In the genomic region with DNA sequence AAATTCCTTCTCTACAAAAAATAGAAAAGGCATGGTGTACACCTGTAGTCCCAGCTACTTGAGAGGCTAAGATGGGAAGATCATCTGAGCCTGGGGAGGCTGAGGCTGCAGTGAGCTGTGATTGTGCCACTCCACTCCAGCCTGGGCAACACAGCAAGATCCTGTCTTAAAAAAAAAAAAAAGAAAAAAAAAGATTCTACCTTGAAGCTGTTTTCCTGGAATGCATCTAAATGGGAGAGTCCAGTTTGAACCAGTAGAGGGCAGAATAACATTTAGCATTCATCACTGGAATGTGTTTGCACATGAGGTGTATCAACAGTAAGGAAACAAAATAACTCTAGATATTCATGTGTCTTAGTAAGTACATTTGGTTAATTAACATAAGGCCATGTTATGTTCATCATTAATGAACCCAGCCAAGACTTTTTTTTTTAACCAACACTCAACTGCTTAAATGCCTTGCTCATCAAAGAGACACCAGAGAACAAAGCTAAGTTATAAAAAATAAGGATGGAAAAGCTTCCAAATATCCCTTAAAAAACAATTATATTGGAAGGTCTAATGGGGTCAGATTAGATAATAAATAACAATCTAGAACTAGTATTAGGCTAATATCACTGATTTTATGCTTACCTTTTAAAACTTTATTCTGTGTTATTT, we compare ENCODE assay signal across 10 cellular contexts. TPM values are rescaled to one million over a fixed set of nuclear protein-coding genes. Genes with fewer than 3 reads are reported as not detected.
A peak's percentile ranks its signal among the peaks of the same experiment; 100 is the strongest.
DNase-seq lines count a peak whose midpoint lies in the region; ATAC-seq, FAIRE-seq and TF ChIP-seq lines count a peak whose summit lies in the region.
"Had no signal": no experiment of that assay in that cellular context is flagged by ENCODE, and none has a peak within 500 bp of the region (broad histone marks: within the 10 kb centered on the region; RNA-seq: fewer than 3 reads in every experiment).

No MANE protein-coding gene starts in this region.

- no peaks in the 10 kb centered on the region for H4K20me1 ChIP-seq in osteoblast (ENCODE audit: insufficient read depth, low read length)

- CTCF ChIA-PET in A549 (lab: Yijun Ruan, JAX) = interaction anchor here (0.6 to 1.3 kb wide), 11 partner anchors 9 to 330 kb away, joined by 3 to 5 read pairs (median 4); no protein-coding TSS in a partner anchor

- H3K79me2 ChIP-seq in osteoblast (ENCODE audit: insufficient read depth, low read length) = no peaks in the 10 kb centered on the region

- H3K4me1 ChIP-seq in A549 (no peaks in the 10 kb centered on the region), osteoblast (ENCODE audit: insufficient read depth, low read length) (no peaks in the 10 kb centered on the region)

- peak; percentile 56 for TF ChIP-seq CTCF in A549 (IDR thresholded peaks at IDR 0.05)
- TF ChIP-seq CTCF in epithelial cell of proximal tubule (conservative IDR thresholded peaks at IDR 0.05; ENCODE audit: low read depth, low read length) = peak; percentile 79
- TF ChIP-seq CTCF in osteoblast (IDR thresholded peaks at IDR 0.05; ENCODE audit: extremely low read depth, low read depth, low read length) = peak; percentile 69

- H3K27ac ChIP-seq in A549 (no peak overlapping the region), osteoblast (ENCODE audit: low read depth, low read length) (no peak overlapping the region)

- ATAC-seq in A549 = peak in 1 of 2 experiments; percentile 81; a peak in 3 of 6 replicates
- ATAC-seq in HG02642 (IDR thresholded peaks at IDR 0.05; ENCODE audit: poor library complexity, unreplicated experiment) = peak; percentile 56
- ATAC-seq in HG02763 (IDR thresholded peaks at IDR 0.05; ENCODE audit: unreplicated experiment) = no peak
- no peak for ATAC-seq in HG03571 (IDR thresholded peaks at IDR 0.05; ENCODE audit: unreplicated experiment)

- peak; percentile 51 for FAIRE-seq in A549 (lab: Jason Lieb, UNC)

- H3K27me3 ChIP-seq in osteoblast (ENCODE audit: insufficient read depth, low read length) = no peaks in the 10 kb centered on the region

- DNase-seq in A549 (ENCODE audit: low read depth in 1 of 2, low spot score in 1 of 2) (peak; percentile 56 to 70), EH (ENCODE audit: low read depth) (peak; percentile 70), OCI-M2 (lab: John Stamatoyannopoulos, UW; ENCODE audit: unreplicated experiment) (peak; percentile 26), epithelial cell of proximal tubule (ENCODE audit: low read depth) (peak; percentile 25), osteoblast (ENCODE audit: insufficient read length, low spot score, missing footprints) (peak; percentile 58)
- DNase-seq: left cardiac atrium had no signal

- no peak for TF ChIP-seq POLR2A in A549 (IDR thresholded peaks at IDR 0.05; ENCODE audit: low read length)

- POLR2A ChIA-PET in A549 (lab: Yijun Ruan, JAX) = interaction anchor here (0.6 kb wide), 1 partner anchor 196 kb away, joined by 3 read pairs; no protein-coding TSS in a partner anchor

- H3K9me3 ChIP-seq in A549 (peaks cover 33% of the 10 kb centered on the region), osteoblast (ENCODE audit: low read depth, low read length) (no peaks in the 10 kb centered on the region)

- no peak overlapping the region for H3K4me3 ChIP-seq in A549
- H3K4me3 ChIP-seq in epithelial cell of proximal tubule (ENCODE audit: low read depth, low read length) = no peak overlapping the region
- no peak overlapping the region for H3K4me3 ChIP-seq in osteoblast (ENCODE audit: insufficient read depth, low read length)

- H3K36me3 ChIP-seq in osteoblast (ENCODE audit: insufficient read depth, low read length) = peaks cover 53% of the 10 kb centered on the region

- no peak overlapping the region for H2AFZ ChIP-seq in osteoblast (ENCODE audit: low read length)

- H3K4me2 ChIP-seq in A549 (no peak overlapping the region), osteoblast (ENCODE audit: insufficient read depth, low read length) (no peak overlapping the region)

- TF ChIP-seq RAD21 in A549 (conservative IDR thresholded peaks at IDR 0.05 in 1 of 2, IDR thresholded peaks at IDR 0.05 in 1 of 2) = peak; percentile 59 to 86

- no peak for TF ChIP-seq EP300 in A549 (IDR thresholded peaks at IDR 0.05)

TF ChIP-seq in A549, 52 proteins besides CTCF, POLR2A, EP300 and RAD21:
- TF ChIP-seq SMC3 (IDR thresholded peaks at IDR 0.05) (peak; percentile 40; the same call in 1 of the 3 replicates), MAZ (IDR thresholded peaks at IDR 0.05; ENCODE audit: borderline replicate concordance, low read depth, low read length) (no peak)

RNA-seq across cellular contexts. Expression of gene IFNE, which starts 16.1 kb away (rescaled TPM):
- polyA plus RNA-seq in A549 (2011; rRNA removed) = 3.1 and 4.3 TPM in 2 replicates
- polyA plus RNA-seq in A549 (2012; cell fraction: cytosol; rRNA removed) = 0.13 and 0.20 TPM in 2 replicates
- 1.3 and 1.8 TPM in 2 replicates for polyA plus RNA-seq in A549 (2012; cell fraction: nucleus; rRNA removed)
- polyA plus RNA-seq in A549 (2017; fragmentation: RNase III; extraction: RNeasy Plus Mini Kit Qiagen cat#74134 plus additional on column Dnase treatment) = 2.3 to 2.5 TPM (median 2.4 TPM) in 3 replicates
- polyA minus RNA-seq in A549 (2011; rRNA and poly(A)+ RNA removed) = 1.4 and 2.9 TPM in 2 replicates
- total RNA-seq in epithelial cell of proximal tubule = not detected in 2 replicates
- 2.9 and 3.6 TPM in 2 replicates for total RNA-seq in osteoblast
- total RNA-seq: left cardiac atrium had no signal
- polyA plus RNA-seq: IgD-negative memory B cell had no signal

RNA-seq across cellular contexts. Expression of gene IFNA1, which starts 25.8 kb away (rescaled TPM):
- polyA plus RNA-seq in A549 (2011; rRNA removed) (not detected in 2 replicates), A549 (2017; fragmentation: RNase III; extraction: RNeasy Plus Mini Kit Qiagen cat#74134 plus additional on column Dnase treatment) (not detected in 3 replicates)
- polyA plus RNA-seq in A549 (2012; cell fraction: cytosol; rRNA removed) = not detected in 2 replicates
- not detected in 2 replicates for polyA plus RNA-seq in A549 (2012; cell fraction: nucleus; rRNA removed)
- not detected in 2 replicates for polyA minus RNA-seq in A549 (2011; rRNA and poly(A)+ RNA removed)
- total RNA-seq in epithelial cell of proximal tubule (not detected in 2 replicates), osteoblast (not detected in 2 replicates)
- total RNA-seq: left cardiac atrium had no signal

RNA-seq across cellular contexts. Expression of gene IFNA8, which starts 57.1 kb away (rescaled TPM):
- polyA plus RNA-seq in A549 (2011; rRNA removed) (not detected in 2 replicates), A549 (2017; fragmentation: RNase III; extraction: RNeasy Plus Mini Kit Qiagen cat#74134 plus additional on column Dnase treatment) (not detected in 3 replicates)
- not detected in 2 replicates for polyA plus RNA-seq in A549 (2012; cell fraction: cytosol; rRNA removed)
- not detected in 2 replicates for polyA plus RNA-seq in A549 (2012; cell fraction: nucleus; rRNA removed)
- polyA minus RNA-seq in A549 (2011; rRNA and poly(A)+ RNA removed) = not detected in 2 replicates
- total RNA-seq in epithelial cell of proximal tubule (not detected in 2 replicates), osteoblast (not detected in 2 replicates)
- total RNA-seq: left cardiac atrium had no signal
- polyA plus RNA-seq: IgD-negative memory B cell had no signal
